In the genomic region with DNA sequence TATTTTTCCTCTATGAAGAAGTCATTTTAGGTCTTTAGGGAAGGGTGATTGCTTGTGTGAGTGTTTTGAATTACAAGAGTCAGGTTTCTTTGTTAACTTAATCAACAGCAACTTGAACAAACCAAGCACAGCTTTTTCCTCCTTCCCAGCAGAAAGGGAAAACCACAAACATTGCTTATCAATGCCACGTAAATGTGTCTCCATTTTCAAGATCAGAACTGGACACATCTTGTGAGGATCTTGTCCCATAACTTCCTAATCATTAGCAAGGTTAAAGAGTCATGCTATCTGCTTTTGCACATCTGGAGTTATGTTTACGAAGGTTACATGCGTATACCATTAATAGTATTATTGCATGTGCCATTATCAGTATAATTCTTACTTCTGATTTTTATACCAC, we compare ENCODE assay signal across 20 cellular contexts.
"Had no signal": no experiment of that assay in that cellular context is flagged by ENCODE, and none has a peak within 500 bp of the region (broad histone marks: within the 10 kb centered on the region; RNA-seq: fewer than 3 reads in every experiment).

No MANE protein-coding gene starts in this region.

- H3K27ac Mint-ChIP-seq: activated CD4-positive, alpha-beta memory T cell treated with anti-CD3 and anti-CD28 coated beads, Interleukin-2, amount 10 ng/mL, durations not matched to agents 7 days and 5 days; activated naive CD8-positive, alpha-beta T cell treated with anti-CD3 and anti-CD28 coated beads, Interleukin-2, amount 10 ng/mL, durations not matched to agents 7 days and 5 days; activated T-helper 17 cell treated with anti-CD3 and anti-CD28 coated beads, Interleukin-2, amount 50 U/mL, for 72 hours; endodermal cell; stimulated activated naive CD8-positive, alpha-beta T cell treated with anti-CD3 and anti-CD28 coated beads, Interleukin-15, Interleukin-2, amounts not matched to agents 100 ng/mL and 50 ng/mL, for 24 hours; T-helper 1 cell treated with Interleukin-12 subunit alpha and Interleukin-12 subunit beta and Interleukin-4 antibody, amounts not matched to agents 30 μg/mL and 1 μg/mL, for 36 hours had no signal

- ATAC-seq: activated T-helper 17 cell treated with anti-CD3 and anti-CD28 coated beads, Interleukin-2, amount 50 U/mL, for 72 hours; gastrocnemius medialis; left lung had no signal

- H3K9me3 ChIP-seq: colonic mucosa, gastrocnemius medialis, left lung, prostate gland, right atrium auricular region, tibial nerve, uterus had no signal

- H3K4me3 Mint-ChIP-seq: activated CD4-positive, alpha-beta memory T cell treated with anti-CD3 and anti-CD28 coated beads, Interleukin-2, amount 10 ng/mL, durations not matched to agents 7 days and 5 days; activated naive CD8-positive, alpha-beta T cell treated with anti-CD3 and anti-CD28 coated beads, Interleukin-2, amount 10 ng/mL, durations not matched to agents 7 days and 5 days; activated T-helper 17 cell treated with anti-CD3 and anti-CD28 coated beads, Interleukin-2, amount 50 U/mL, for 72 hours; endodermal cell; stimulated activated naive CD8-positive, alpha-beta T cell treated with anti-CD3 and anti-CD28 coated beads, Interleukin-15, Interleukin-2, amounts not matched to agents 100 ng/mL and 50 ng/mL, for 24 hours; T-helper 1 cell treated with Interleukin-12 subunit alpha and Interleukin-12 subunit beta and Interleukin-4 antibody, amounts not matched to agents 30 μg/mL and 1 μg/mL, for 36 hours had no signal

- H3K4me1 ChIP-seq: colonic mucosa, gastrocnemius medialis, left lung, prostate gland, right atrium auricular region, uterus had no signal

- H3K9me3 Mint-ChIP-seq: activated CD4-positive, alpha-beta memory T cell treated with anti-CD3 and anti-CD28 coated beads, Interleukin-2, amount 10 ng/mL, durations not matched to agents 7 days and 5 days; activated naive CD8-positive, alpha-beta T cell treated with anti-CD3 and anti-CD28 coated beads, Interleukin-2, amount 10 ng/mL, durations not matched to agents 7 days and 5 days; endodermal cell had no signal

- H3K27me3 Mint-ChIP-seq: activated CD4-positive, alpha-beta memory T cell treated with anti-CD3 and anti-CD28 coated beads, Interleukin-2, amount 10 ng/mL, durations not matched to agents 7 days and 5 days; activated naive CD8-positive, alpha-beta T cell treated with anti-CD3 and anti-CD28 coated beads, Interleukin-2, amount 10 ng/mL, durations not matched to agents 7 days and 5 days; activated T-helper 17 cell treated with anti-CD3 and anti-CD28 coated beads, Interleukin-2, amount 50 U/mL, for 72 hours; stimulated activated naive CD8-positive, alpha-beta T cell treated with anti-CD3 and anti-CD28 coated beads, Interleukin-15, Interleukin-2, amounts not matched to agents 100 ng/mL and 50 ng/mL, for 24 hours had no signal

- H3K36me3 Mint-ChIP-seq: activated naive CD8-positive, alpha-beta T cell treated with anti-CD3 and anti-CD28 coated beads, Interleukin-2, amount 10 ng/mL, durations not matched to agents 7 days and 5 days had no signal

- H3K4me1 Mint-ChIP-seq: activated CD4-positive, alpha-beta memory T cell treated with anti-CD3 and anti-CD28 coated beads, Interleukin-2, amount 10 ng/mL, durations not matched to agents 7 days and 5 days; activated naive CD8-positive, alpha-beta T cell treated with anti-CD3 and anti-CD28 coated beads, Interleukin-2, amount 10 ng/mL, durations not matched to agents 7 days and 5 days; activated T-helper 17 cell treated with anti-CD3 and anti-CD28 coated beads, Interleukin-2, amount 50 U/mL, for 72 hours had no signal

- DNase-seq: activated CD4-positive, alpha-beta memory T cell treated with anti-CD3 and anti-CD28 coated beads, Interleukin-2, amount 10 ng/mL, durations not matched to agents 7 days and 5 days; activated CD4-positive, alpha-beta T cell treated with anti-CD3 and anti-CD28 coated beads for 4 hours; activated naive CD4-positive, alpha-beta T cell; activated naive CD8-positive, alpha-beta T cell treated with anti-CD3 and anti-CD28 coated beads, Interleukin-2, amount 10 ng/mL, durations not matched to agents 7 days and 5 days; activated T-cell treated with anti-CD3 and anti-CD28 coated beads, Interleukin-2, amount 50 U/mL, for 1 hour; amygdala; brain microvascular endothelial cell; central memory CD4-positive, alpha-beta T cell; colonic mucosa; endodermal cell; gastrocnemius medialis; head of caudate nucleus; left lung; uterus had no signal

- H3K4me3 ChIP-seq: colonic mucosa, gastrocnemius medialis, left lung, prostate gland, right atrium auricular region, tibial nerve, uterus had no signal

- H3K27me3 ChIP-seq: brain microvascular endothelial cell, colonic mucosa, gastrocnemius medialis, left lung, right atrium auricular region, tibial nerve, uterus had no signal

- H3K36me3 ChIP-seq: brain microvascular endothelial cell, colonic mucosa, gastrocnemius medialis, left lung, prostate gland, right atrium auricular region, tibial nerve, uterus had no signal

- H3K27ac ChIP-seq: brain microvascular endothelial cell, colonic mucosa, gastrocnemius medialis, left lung, prostate gland, right atrium auricular region, tibial nerve, uterus had no signal
